1 cellular context compared by ENCODE assay signal in the genomic region with DNA sequence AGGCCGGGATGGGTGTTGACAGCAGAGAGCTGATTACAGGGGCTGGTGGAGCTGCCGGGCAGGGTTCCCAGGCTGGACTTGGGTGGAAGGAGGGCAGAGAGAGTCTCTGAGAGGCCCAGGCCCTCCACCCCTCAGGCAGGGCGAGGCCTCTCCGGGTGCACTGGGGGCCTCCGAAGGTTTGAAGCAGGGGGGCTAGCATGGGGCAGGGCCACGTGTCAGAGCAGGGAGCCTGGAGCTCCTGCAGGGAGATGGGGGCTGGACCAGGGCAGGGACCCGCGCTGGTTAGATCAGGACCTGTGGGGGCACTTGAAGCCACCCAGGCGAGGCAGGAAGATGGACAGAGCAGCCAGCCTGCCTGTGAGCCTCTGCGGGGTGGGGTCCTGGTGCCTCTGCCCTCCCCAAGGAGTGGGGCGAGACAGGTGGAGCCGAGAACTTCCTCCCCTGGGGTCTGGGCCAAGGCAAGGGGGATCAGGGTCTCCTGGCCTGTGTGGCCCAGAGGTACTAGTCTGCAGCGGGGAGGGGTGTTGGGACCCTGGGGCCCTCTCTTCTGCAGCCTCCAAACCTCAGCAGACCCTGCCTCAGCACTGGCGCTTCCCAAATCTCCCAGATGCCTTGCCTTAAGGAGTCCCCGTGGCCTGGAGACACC.
TF ChIP-seq lines count a peak whose summit lies in the region.

No MANE protein-coding gene starts in this region.

TF ChIP-seq in neural cell, 6 proteins besides CTCF, POLR2A, EP300 and RAD21 (continued from another document):
- TF ChIP-seq REST (IDR thresholded peaks at IDR 0.05; ENCODE audit: borderline replicate concordance) (no peak), MXI1 (conservative IDR thresholded peaks at IDR 0.05; ENCODE audit: poor library complexity, severe bottlenecking) (no peak), SMC3 (conservative IDR thresholded peaks at IDR 0.05; ENCODE audit: poor library complexity) (no peak)
